ENCODE assay signal across 8 cellular contexts in genomic region chr11:3905080-3905953, GRCh38. TPM values are rescaled to one million over a fixed set of nuclear protein-coding genes. Genes with fewer than 3 reads are reported as not detected.
A peak's percentile ranks its signal among the peaks of the same experiment; 100 is the strongest.
DNase-seq lines count a peak whose midpoint lies in the region; ATAC-seq, FAIRE-seq and TF ChIP-seq lines count a peak whose summit lies in the region.

No MANE protein-coding gene starts in this region.

- peak overlapping the region; percentile 33 for H3K4me3 Mint-ChIP-seq in stimulated activated effector memory CD8-positive, alpha-beta T cell treated with anti-CD3 and anti-CD28 coated beads, Interleukin-12 subunit alpha, Interleukin-12 subunit beta, amount 100 ng/mL, for 72 hours

- FAIRE-seq in small intestine (lab: Jason Lieb, UNC): no peak

- H3K36me3 ChIP-seq in lower lobe of right lung: no peaks in the 10 kb centered on the region
- no peaks in the 10 kb centered on the region for H3K36me3 ChIP-seq in small intestine (ENCODE audit: control insufficient read depth in 2 of 2, insufficient read depth in 2 of 2, low read length in 2 of 2)

- peak; percentile 95 for DNase-seq in SW480 (ENCODE audit: low spot score)
- DNase-seq in lower lobe of right lung: peak; percentile 57
- DNase-seq in stimulated activated effector memory CD8-positive, alpha-beta T cell treated with anti-CD3 and anti-CD28 coated beads, Interleukin-12 subunit alpha, Interleukin-12 subunit beta, amount 100 ng/mL, for 72 hours (ENCODE audit: low spot score in 2 of 2): peak; percentile 17 to 60
- no peak for DNase-seq in small intestine
- DNase-seq in NCI-H2029 treated with DMSO at 0.1 percent for 48 hours (lab: John Stamatoyannopoulos, UW): no peak

- WGBS in adipose tissue, 3 donors: 42 to 63% (median 43%) methylated on average over 3 of the region's 3 CpGs
- WGBS in small intestine, 3 donors: 59 to 83% (median 76%) methylated on average over 3 of the region's 3 CpGs

- peaks cover 53% of the 10 kb centered on the region for H3K4me1 ChIP-seq in lower lobe of right lung
- H3K4me1 ChIP-seq in small intestine (ENCODE audit: control insufficient read depth in 2 of 2, insufficient read depth in 1 of 2, low read depth in 1 of 2, low read length in 1 of 2): peaks cover 12 to 15% of the 10 kb centered on the region in 2 donors

- peak overlapping the region; percentile 29 for H3K27ac Mint-ChIP-seq in stimulated activated effector memory CD8-positive, alpha-beta T cell treated with anti-CD3 and anti-CD28 coated beads, Interleukin-12 subunit alpha, Interleukin-12 subunit beta, amount 100 ng/mL, for 72 hours

- H3K4me3 ChIP-seq in lower lobe of right lung: no peak overlapping the region
- H3K4me3 ChIP-seq in small intestine (ENCODE audit: low read depth in 1 of 2, low read length in 2 of 2): no peak overlapping the region

- H3K9me3 Mint-ChIP-seq in stimulated activated effector memory CD8-positive, alpha-beta T cell treated with anti-CD3 and anti-CD28 coated beads, Interleukin-12 subunit alpha, Interleukin-12 subunit beta, amount 100 ng/mL, for 72 hours: no peaks in the 10 kb centered on the region

- H3K9me3 ChIP-seq in lower lobe of right lung: no peaks in the 10 kb centered on the region
- H3K9me3 ChIP-seq in small intestine (ENCODE audit: control insufficient read depth, low read depth): no peaks in the 10 kb centered on the region

- intact Hi-C loops in lower lobe of right lung (cut with DNase I): no loop called here

- peak overlapping the region; percentile 9 for H3K27ac ChIP-seq in adipose tissue (ENCODE audit: low read depth, low read length)
- peak overlapping the region; percentile 51 for H3K27ac ChIP-seq in lower lobe of right lung
- H3K27ac ChIP-seq in small intestine (ENCODE audit: low read depth in 1 of 2, low read length in 1 of 2): no peak overlapping the region

- ATAC-seq in GM18517 (IDR thresholded peaks at IDR 0.05; ENCODE audit: unreplicated experiment) (peak; percentile 65), HG03060 (IDR thresholded peaks at IDR 0.05; ENCODE audit: low read depth, unreplicated experiment) (peak; percentile 68), lower lobe of right lung (peak; percentile 82 to 87)
- ATAC-seq in stimulated activated effector memory CD8-positive, alpha-beta T cell treated with anti-CD3 and anti-CD28 coated beads, Interleukin-12 subunit alpha, Interleukin-12 subunit beta, amount 100 ng/mL, for 72 hours: peak; percentile 99

- no peaks in the 10 kb centered on the region for H3K27me3 ChIP-seq in lower lobe of right lung (ENCODE audit: low read depth)
- no peaks in the 10 kb centered on the region for H3K27me3 ChIP-seq in small intestine (ENCODE audit: control insufficient read depth in 2 of 2, insufficient read depth in 2 of 2, low read length in 2 of 2)

- no peaks in the 10 kb centered on the region for H3K36me3 Mint-ChIP-seq in stimulated activated effector memory CD8-positive, alpha-beta T cell treated with anti-CD3 and anti-CD28 coated beads, Interleukin-12 subunit alpha, Interleukin-12 subunit beta, amount 100 ng/mL, for 72 hours

- peaks cover 71% of the 10 kb centered on the region for H3K4me1 Mint-ChIP-seq in stimulated activated effector memory CD8-positive, alpha-beta T cell treated with anti-CD3 and anti-CD28 coated beads, Interleukin-12 subunit alpha, Interleukin-12 subunit beta, amount 100 ng/mL, for 72 hours

- no peak for TF ChIP-seq CTCF in lower lobe of right lung (IDR thresholded peaks at IDR 0.05)

RNA-seq across cellular contexts. Expression of gene STIM1, which starts 49.9 kb away (rescaled TPM):
- polyA plus RNA-seq in adipose tissue: 10 to 100 TPM; 17.6 to 49.7 (median 40.0) TPM
- 59.5 TPM for total RNA-seq in lower lobe of right lung
- 10 to 100 TPM in 1 of 3 donors, 1 to 10 TPM in 2; 5.6 to 27.9 (median 7.3) TPM for polyA plus RNA-seq in small intestine

Comparison
In these comparisons a context has a peak if more than half of its experiments do, and no peak if none do; other contexts are left out.
1. DNase-seq: peak in SW480 (single experiment), lower lobe of right lung (single experiment) and stimulated activated effector memory CD8-positive, alpha-beta T cell treated with anti-CD3 and anti-CD28 coated beads, Interleukin-12 subunit alpha, Interleukin-12 subunit beta, amount 100 ng/mL, for 72 hours (2 of 2); none in small intestine (single experiment) and NCI-H2029 treated with DMSO at 0.1 percent for 48 hours (single experiment).
2. H3K27ac ChIP-seq: peak in adipose tissue (single experiment) and lower lobe of right lung (single experiment); none in small intestine (0 of 2).
3. Peak in every context shown above with its lines, with median percentiles within 50 percentile points of each other: ATAC-seq.